ENCODE assay signal across 2 cellular contexts in the genomic region with DNA sequence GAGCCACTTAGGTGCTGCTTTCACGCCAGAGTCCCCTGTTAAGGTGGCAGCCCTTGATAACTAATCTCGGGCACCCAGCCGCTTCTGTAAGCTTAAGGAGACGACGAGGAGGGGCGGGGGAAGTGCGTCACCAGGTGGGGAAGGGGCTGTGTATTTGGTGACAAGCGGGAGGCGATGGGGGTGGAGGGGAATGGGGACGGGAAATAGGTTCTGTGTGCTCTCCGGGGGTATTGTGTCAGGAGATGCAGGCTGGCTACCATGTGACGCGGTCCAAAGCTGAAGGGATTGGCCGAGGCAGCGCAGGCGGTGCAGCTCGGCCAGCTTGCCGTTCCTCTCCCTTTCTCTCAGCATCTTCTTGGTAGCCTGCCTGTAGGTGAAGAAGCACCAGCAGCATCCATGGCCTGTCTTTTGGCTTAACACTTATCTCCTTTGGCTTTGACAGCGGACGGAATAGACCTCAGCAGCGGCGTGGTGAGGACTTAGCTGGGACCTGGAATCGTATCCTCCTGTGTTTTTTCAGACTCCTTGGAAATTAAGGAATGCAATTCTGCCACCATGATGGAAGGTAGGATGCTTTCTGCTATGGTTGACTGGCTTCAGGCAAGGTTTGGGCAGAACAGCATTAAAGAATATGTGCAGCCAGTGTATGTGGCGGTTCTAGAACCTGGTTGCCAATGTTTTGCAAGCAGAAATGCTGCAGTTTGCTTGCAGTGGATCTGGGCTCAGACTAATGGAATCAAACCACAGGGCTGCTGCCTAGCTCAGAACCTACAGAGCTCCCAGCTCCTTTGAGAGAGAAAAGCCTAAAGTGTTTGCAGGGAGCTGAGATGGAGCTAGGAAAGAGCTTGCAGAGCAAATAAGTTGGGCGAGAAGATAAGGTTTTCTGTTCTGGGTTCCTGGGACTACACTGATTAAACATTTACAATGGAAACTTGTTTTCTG.
TF ChIP-seq lines count a peak whose summit lies in the region.

A gene with protein sequence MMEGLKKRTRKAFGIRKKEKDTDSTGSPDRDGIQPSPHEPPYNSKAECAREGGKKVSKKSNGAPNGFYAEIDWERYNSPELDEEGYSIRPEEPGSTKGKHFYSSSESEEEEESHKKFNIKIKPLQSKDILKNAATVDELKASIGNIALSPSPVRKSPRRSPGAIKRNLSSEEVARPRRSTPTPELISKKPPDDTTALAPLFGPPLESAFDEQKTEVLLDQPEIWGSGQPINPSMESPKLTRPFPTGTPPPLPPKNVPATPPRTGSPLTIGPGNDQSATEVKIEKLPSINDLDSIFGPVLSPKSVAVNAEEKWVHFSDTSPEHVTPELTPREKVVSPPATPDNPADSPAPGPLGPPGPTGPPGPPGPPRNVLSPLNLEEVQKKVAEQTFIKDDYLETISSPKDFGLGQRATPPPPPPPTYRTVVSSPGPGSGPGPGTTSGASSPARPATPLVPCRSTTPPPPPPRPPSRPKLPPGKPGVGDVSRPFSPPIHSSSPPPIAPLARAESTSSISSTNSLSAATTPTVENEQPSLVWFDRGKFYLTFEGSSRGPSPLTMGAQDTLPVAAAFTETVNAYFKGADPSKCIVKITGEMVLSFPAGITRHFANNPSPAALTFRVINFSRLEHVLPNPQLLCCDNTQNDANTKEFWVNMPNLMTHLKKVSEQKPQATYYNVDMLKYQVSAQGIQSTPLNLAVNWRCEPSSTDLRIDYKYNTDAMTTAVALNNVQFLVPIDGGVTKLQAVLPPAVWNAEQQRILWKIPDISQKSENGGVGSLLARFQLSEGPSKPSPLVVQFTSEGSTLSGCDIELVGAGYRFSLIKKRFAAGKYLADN (plus strand): TSS at position 350 of the 942 bp plus-strand sequence. CDS start 206 bp downstream, at position 556.

TF ChIP-seq in HEK293, 187 proteins besides CTCF, POLR2A, EP300 and RAD21 (continued from another document):
- TF ChIP-seq, protein P1, sequence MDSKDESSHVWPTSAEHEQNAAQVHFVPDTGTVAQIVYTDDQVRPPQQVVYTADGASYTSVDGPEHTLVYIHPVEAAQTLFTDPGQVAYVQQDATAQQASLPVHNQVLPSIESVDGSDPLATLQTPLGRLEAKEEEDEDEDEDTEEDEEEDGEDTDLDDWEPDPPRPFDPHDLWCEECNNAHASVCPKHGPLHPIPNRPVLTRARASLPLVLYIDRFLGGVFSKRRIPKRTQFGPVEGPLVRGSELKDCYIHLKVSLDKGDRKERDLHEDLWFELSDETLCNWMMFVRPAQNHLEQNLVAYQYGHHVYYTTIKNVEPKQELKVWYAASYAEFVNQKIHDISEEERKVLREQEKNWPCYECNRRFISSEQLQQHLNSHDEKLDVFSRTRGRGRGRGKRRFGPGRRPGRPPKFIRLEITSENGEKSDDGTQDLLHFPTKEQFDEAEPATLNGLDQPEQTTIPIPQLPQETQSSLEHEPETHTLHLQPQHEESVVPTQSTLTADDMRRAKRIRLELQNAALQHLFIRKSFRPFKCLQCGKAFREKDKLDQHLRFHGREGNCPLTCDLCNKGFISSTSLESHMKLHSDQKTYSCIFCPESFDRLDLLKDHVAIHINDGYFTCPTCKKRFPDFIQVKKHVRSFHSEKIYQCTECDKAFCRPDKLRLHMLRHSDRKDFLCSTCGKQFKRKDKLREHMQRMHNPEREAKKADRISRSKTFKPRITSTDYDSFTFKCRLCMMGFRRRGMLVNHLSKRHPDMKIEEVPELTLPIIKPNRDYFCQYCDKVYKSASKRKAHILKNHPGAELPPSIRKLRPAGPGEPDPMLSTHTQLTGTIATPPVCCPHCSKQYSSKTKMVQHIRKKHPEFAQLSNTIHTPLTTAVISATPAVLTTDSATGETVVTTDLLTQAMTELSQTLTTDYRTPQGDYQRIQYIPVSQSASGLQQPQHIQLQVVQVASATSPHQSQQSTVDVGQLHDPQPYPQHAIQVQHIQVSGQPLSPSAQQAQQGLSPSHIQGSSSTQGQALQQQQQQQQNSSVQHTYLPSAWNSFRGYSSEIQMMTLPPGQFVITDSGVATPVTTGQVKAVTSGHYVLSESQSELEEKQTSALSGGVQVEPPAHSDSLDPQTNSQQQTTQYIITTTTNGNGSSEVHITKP (tag by site-specific recombination; IDR thresholded peaks at IDR 0.05), result 0 out of 2 replicates have a peak, but pooled peaks have one; percentile 6
- 0 out of 2 replicates have a peak, but pooled peaks have one; percentile 12 for TF ChIP-seq ZNF341 (tag by site-specific recombination; IDR thresholded peaks at IDR 0.05; ENCODE audit: low read depth)
- TF ChIP-seq ZNF335 (tag by site-specific recombination; conservative IDR thresholded peaks at IDR 0.05), result 0 out of 2 replicates have a peak, but pooled peaks have one; percentile 14
- TF ChIP-seq ZNF600 (tag by site-specific recombination; IDR thresholded peaks at IDR 0.05), result no peak
- peak; percentile 36; the same call in 1 of the 2 replicates for TF ChIP-seq GLIS1 (tag by site-specific recombination; IDR thresholded peaks at IDR 0.05)
- no peak for TF ChIP-seq ZNF324 (tag by site-specific recombination; IDR thresholded peaks at IDR 0.05)
- TF ChIP-seq, protein P2, sequence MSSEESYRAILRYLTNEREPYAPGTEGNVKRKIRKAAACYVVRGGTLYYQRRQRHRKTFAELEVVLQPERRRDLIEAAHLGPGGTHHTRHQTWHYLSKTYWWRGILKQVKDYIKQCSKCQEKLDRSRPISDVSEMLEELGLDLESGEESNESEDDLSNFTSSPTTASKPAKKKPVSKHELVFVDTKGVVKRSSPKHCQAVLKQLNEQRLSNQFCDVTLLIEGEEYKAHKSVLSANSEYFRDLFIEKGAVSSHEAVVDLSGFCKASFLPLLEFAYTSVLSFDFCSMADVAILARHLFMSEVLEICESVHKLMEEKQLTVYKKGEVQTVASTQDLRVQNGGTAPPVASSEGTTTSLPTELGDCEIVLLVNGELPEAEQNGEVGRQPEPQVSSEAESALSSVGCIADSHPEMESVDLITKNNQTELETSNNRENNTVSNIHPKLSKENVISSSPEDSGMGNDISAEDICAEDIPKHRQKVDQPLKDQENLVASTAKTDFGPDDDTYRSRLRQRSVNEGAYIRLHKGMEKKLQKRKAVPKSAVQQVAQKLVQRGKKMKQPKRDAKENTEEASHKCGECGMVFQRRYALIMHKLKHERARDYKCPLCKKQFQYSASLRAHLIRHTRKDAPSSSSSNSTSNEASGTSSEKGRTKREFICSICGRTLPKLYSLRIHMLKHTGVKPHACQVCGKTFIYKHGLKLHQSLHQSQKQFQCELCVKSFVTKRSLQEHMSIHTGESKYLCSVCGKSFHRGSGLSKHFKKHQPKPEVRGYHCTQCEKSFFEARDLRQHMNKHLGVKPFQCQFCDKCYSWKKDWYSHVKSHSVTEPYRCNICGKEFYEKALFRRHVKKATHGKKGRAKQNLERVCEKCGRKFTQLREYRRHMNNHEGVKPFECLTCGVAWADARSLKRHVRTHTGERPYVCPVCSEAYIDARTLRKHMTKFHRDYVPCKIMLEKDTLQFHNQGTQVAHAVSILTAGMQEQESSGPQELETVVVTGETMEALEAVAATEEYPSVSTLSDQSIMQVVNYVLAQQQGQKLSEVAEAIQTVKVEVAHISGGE (tag by site-specific recombination; conservative IDR thresholded peaks at IDR 0.05; ENCODE audit: low read depth), result peak; percentile 25; the same call in 1 of the 2 replicates

TF ChIP-seq in neural cell, 6 proteins besides CTCF, POLR2A, EP300 and RAD21:
- TF ChIP-seq, protein P3, sequence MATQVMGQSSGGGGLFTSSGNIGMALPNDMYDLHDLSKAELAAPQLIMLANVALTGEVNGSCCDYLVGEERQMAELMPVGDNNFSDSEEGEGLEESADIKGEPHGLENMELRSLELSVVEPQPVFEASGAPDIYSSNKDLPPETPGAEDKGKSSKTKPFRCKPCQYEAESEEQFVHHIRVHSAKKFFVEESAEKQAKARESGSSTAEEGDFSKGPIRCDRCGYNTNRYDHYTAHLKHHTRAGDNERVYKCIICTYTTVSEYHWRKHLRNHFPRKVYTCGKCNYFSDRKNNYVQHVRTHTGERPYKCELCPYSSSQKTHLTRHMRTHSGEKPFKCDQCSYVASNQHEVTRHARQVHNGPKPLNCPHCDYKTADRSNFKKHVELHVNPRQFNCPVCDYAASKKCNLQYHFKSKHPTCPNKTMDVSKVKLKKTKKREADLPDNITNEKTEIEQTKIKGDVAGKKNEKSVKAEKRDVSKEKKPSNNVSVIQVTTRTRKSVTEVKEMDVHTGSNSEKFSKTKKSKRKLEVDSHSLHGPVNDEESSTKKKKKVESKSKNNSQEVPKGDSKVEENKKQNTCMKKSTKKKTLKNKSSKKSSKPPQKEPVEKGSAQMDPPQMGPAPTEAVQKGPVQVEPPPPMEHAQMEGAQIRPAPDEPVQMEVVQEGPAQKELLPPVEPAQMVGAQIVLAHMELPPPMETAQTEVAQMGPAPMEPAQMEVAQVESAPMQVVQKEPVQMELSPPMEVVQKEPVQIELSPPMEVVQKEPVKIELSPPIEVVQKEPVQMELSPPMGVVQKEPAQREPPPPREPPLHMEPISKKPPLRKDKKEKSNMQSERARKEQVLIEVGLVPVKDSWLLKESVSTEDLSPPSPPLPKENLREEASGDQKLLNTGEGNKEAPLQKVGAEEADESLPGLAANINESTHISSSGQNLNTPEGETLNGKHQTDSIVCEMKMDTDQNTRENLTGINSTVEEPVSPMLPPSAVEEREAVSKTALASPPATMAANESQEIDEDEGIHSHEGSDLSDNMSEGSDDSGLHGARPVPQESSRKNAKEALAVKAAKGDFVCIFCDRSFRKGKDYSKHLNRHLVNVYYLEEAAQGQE (IDR thresholded peaks at IDR 0.05; ENCODE audit: borderline replicate concordance), result peak; percentile 89
- TF ChIP-seq SMC3 (conservative IDR thresholded peaks at IDR 0.05; ENCODE audit: poor library complexity) (peak; percentile 36), POLR2AphosphoS5 (IDR thresholded peaks at IDR 0.05) (peak; percentile 93), TAF1 (IDR thresholded peaks at IDR 0.05; ENCODE audit: low read depth) (peak; percentile 80), EZH2 (IDR thresholded peaks at IDR 0.05; ENCODE audit: borderline replicate concordance, insufficient read depth, low read length, poor library complexity, severe bottlenecking) (no peak), MXI1 (conservative IDR thresholded peaks at IDR 0.05; ENCODE audit: poor library complexity, severe bottlenecking) (peak; percentile 52)
